In the genomic region with DNA sequence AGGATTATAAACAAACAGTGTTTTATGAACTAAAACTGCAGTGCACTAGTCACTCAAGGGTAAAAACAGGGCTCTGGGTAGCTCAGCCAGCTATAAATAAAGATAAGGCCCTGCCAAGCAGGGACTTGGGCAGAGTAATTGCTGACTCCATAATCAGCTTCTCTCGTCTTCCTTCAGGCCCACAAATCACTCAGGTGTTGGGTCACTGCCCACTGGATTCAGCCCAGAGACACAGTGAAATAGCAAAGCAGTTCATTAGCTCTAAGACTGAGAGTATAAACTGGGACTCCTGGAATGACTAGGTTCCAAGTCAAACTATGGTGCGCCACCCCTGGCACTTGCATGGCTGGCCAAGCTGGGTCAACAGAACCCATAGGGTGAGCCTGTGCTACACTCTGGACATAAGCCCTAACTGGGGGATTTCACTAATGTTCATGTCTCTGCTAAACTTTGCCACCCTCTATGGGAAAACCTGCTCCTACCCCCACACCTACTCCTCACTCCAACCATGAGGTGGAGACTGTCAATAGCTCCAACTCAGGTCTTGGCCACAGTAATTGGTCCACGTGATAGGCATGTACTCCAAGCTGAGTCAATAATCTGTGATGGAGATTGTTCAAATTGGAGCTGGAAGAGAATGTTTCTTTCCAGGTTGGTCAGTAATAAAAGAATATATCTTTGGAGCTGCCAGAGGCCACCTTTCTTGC, we compare ENCODE assay signal across 13 cellular contexts.
DNase-seq lines count a peak whose midpoint lies in the region; ATAC-seq and TF ChIP-seq lines count a peak whose summit lies in the region.
"Had no signal": no experiment of that assay in that cellular context is flagged by ENCODE, and none has a peak within 500 bp of the region (broad histone marks: within the 10 kb centered on the region; RNA-seq: fewer than 3 reads in every experiment).

No MANE protein-coding gene starts in this region.

- H3K9ac ChIP-seq in endodermal cell (ENCODE audit: extremely low read depth, low read length, poor library complexity, severe bottlenecking) = no peak overlapping the region

- H3K27me3 Mint-ChIP-seq in nephron (ENCODE audit: low read depth) (peaks cover 3% of the 10 kb centered on the region), endodermal cell (ENCODE audit: insufficient read depth) (no peaks in the 10 kb centered on the region)

- DNase-seq in M059J (ENCODE audit: low read depth) = peak; percentile 39
- DNase-seq in fibroblast of the aortic adventitia (ENCODE audit: low read depth) = peak; percentile 90
- no peak for DNase-seq in upper lobe of right lung
- DNase-seq in endodermal cell = no peak
- DNase-seq in activated T-cell treated with anti-CD3 and anti-CD28 coated beads for 4 hours = no peak
- DNase-seq: anterior cingulate cortex, mesenchymal stem cell, NCI-H2081 treated with DMSO at 0.1 percent for 48 hours, NCI-H82, nucleus accumbens had no signal

- WGBS in endodermal cell (ENCODE audit: insufficient coverage in 1 of 2, insufficient read length in 1 of 2), 2 experiments = 94 to 100% methylated on average over 1 to 3 of the region's 3 CpGs

- H3K27me3 ChIP-seq in upper lobe of right lung (no peaks in the 10 kb centered on the region), endodermal cell (ENCODE audit: control insufficient read depth, insufficient read depth, low read length, poor library complexity, severe bottlenecking) (no peaks in the 10 kb centered on the region)

- H3K9me3 Mint-ChIP-seq in nephron (no peaks in the 10 kb centered on the region), endodermal cell (no peaks in the 10 kb centered on the region)

- no peaks in the 10 kb centered on the region for H3K36me3 Mint-ChIP-seq in nephron (ENCODE audit: low read depth)
- no peaks in the 10 kb centered on the region for H3K36me3 Mint-ChIP-seq in endodermal cell (ENCODE audit: low read depth)
- H3K36me3 Mint-ChIP-seq: CD14-positive monocyte had no signal

- TF ChIP-seq CTCF in fibroblast of the aortic adventitia (IDR thresholded peaks at IDR 0.05; ENCODE audit: insufficient read depth, low read length) (peak; percentile 5), nephron (IDR thresholded peaks at IDR 0.05; ENCODE audit: unreplicated experiment in 3 of 3) (no peak), upper lobe of right lung (IDR thresholded peaks at IDR 0.05) (no peak), endodermal cell (conservative IDR thresholded peaks at IDR 0.05) (no peak)

- H3K4me1 Mint-ChIP-seq in nephron (peaks cover 37% of the 10 kb centered on the region), endodermal cell (peaks cover 2% of the 10 kb centered on the region)
- H3K4me1 Mint-ChIP-seq: CD14-positive monocyte had no signal

- intact Hi-C loops in upper lobe of right lung (cut with DNase I) = no loop called here

- peak overlapping the region; percentile 21 to 88 (median 87) for H3K27ac Mint-ChIP-seq in nephron
- H3K27ac Mint-ChIP-seq in endodermal cell = no peak overlapping the region

- peaks cover 8% of the 10 kb centered on the region for H3K4me1 ChIP-seq in upper lobe of right lung
- no peaks in the 10 kb centered on the region for H3K4me1 ChIP-seq in endodermal cell (ENCODE audit: control insufficient read depth, insufficient read depth, low read length)

- ATAC-seq in upper lobe of right lung (peak; percentile 3), HG03571 (IDR thresholded peaks at IDR 0.05; ENCODE audit: unreplicated experiment) (no peak)

- no peak overlapping the region for H3K27ac ChIP-seq in upper lobe of right lung
- H3K27ac ChIP-seq in endodermal cell (ENCODE audit: low read depth, low read length) = no peak overlapping the region

- no peak overlapping the region for H3K4me3 Mint-ChIP-seq in nephron
- no peak overlapping the region for H3K4me3 Mint-ChIP-seq in endodermal cell
- H3K4me3 Mint-ChIP-seq: CD14-positive monocyte had no signal

- no peak overlapping the region for H3K4me3 ChIP-seq in fibroblast of the aortic adventitia (ENCODE audit: low read depth, low read length)
- no peak overlapping the region for H3K4me3 ChIP-seq in upper lobe of right lung
- no peak overlapping the region for H3K4me3 ChIP-seq in endodermal cell (ENCODE audit: low read length)

- no peaks in the 10 kb centered on the region for H3K36me3 ChIP-seq in upper lobe of right lung
- no peaks in the 10 kb centered on the region for H3K36me3 ChIP-seq in endodermal cell (ENCODE audit: control insufficient read depth, insufficient read depth, low read length)

- no peaks in the 10 kb centered on the region for H3K9me3 ChIP-seq in upper lobe of right lung
- no peaks in the 10 kb centered on the region for H3K9me3 ChIP-seq in endodermal cell (ENCODE audit: control insufficient read depth, low read length)

Comparison
In these comparisons a context has a peak if more than half of its experiments do, and no peak if none do; other contexts are left out.
1. DNase-seq: peak in M059J (single experiment) and fibroblast of the aortic adventitia (single experiment); none in upper lobe of right lung (single experiment), endodermal cell (single experiment) and activated T-cell treated with anti-CD3 and anti-CD28 coated beads for 4 hours (single experiment).